ENCODE assay signal across 9 cellular contexts in genomic region chr3:14216257-14217048, GRCh38. TPM values are rescaled to one million over a fixed set of nuclear protein-coding genes. Genes with fewer than 3 reads are reported as not detected.
DNase-seq lines count a peak whose midpoint lies in the region; ATAC-seq, FAIRE-seq and TF ChIP-seq lines count a peak whose summit lies in the region.
"Had no signal": no experiment of that assay in that cellular context is flagged by ENCODE, and none has a peak within 500 bp of the region (broad histone marks: within the 10 kb centered on the region; RNA-seq: fewer than 3 reads in every experiment).

No MANE protein-coding gene starts in this region.

- no peak for TF ChIP-seq POLR2A in GM12891 (IDR thresholded peaks at IDR 0.05; ENCODE audit: low read depth, low read length)

- FAIRE-seq in GM12891 (lab: Jason Lieb, UNC), result no peak
- FAIRE-seq: TTC549 had no signal

- H3K27me3 Mint-ChIP-seq in T-helper 2 cell treated with Interferon-gamma antibody and Interleukin-4, amounts not matched to agents 5 μg/mL and 100 μg/mL, for 36 hours (ENCODE audit: low read depth), result peaks cover under 1% of the 10 kb centered on the region

- no peak overlapping the region for H3K4me3 ChIP-seq in HEK293 (ENCODE audit: low read depth, low read length)

- no peaks in the 10 kb centered on the region for H3K9me3 ChIP-seq in HEK293 (ENCODE audit: control insufficient read depth, insufficient read depth, low read depth, low read length)

- POLR2A ChIA-PET in HEK293 (lab: Yijun Ruan, JAX), result no interaction called here

- peaks cover 8% of the 10 kb centered on the region for H3K9me3 Mint-ChIP-seq in T-helper 2 cell treated with Interferon-gamma antibody and Interleukin-4, amounts not matched to agents 5 μg/mL and 100 μg/mL, for 36 hours

- no peaks in the 10 kb centered on the region for H3K36me3 Mint-ChIP-seq in T-helper 2 cell treated with Interferon-gamma antibody and Interleukin-4, amounts not matched to agents 5 μg/mL and 100 μg/mL, for 36 hours (ENCODE audit: low read depth)

- no peaks in the 10 kb centered on the region for H3K4me1 ChIP-seq in HEK293 (ENCODE audit: control insufficient read depth, insufficient read depth, low read length)

- peak overlapping the region; percentile 15 for H3K4me3 Mint-ChIP-seq in T-helper 2 cell treated with Interferon-gamma antibody and Interleukin-4, amounts not matched to agents 5 μg/mL and 100 μg/mL, for 36 hours

- CTCF ChIA-PET in HEK293 (lab: Yijun Ruan, JAX), result interaction anchor here (1.0 to 1.2 kb wide), 2 partner anchors 13 kb away, joined by 4 to 6 read pairs; no protein-coding TSS in a partner anchor

- no peaks in the 10 kb centered on the region for H3K36me3 ChIP-seq in HEK293 (ENCODE audit: control insufficient read depth in 2 of 2, insufficient read depth in 1 of 2, low read length in 2 of 2)

- H3K27ac ChIP-seq in HEK293 (ENCODE audit: extremely low read depth, low read depth, low read length), result no peak overlapping the region

- H3K27ac Mint-ChIP-seq in T-helper 2 cell treated with Interferon-gamma antibody and Interleukin-4, amounts not matched to agents 5 μg/mL and 100 μg/mL, for 36 hours, result no peak overlapping the region

- ATAC-seq in GM18517 (IDR thresholded peaks at IDR 0.05; ENCODE audit: unreplicated experiment), result no peak

- no peak for DNase-seq in T-helper 2 cell treated with Interferon-gamma antibody and Interleukin-4, amounts not matched to agents 5 μg/mL and 100 μg/mL, for 36 hours (ENCODE audit: low spot score)
- peak; percentile 54 to 85 for DNase-seq in dermis microvascular lymphatic vessel endothelial cell (ENCODE audit: low read depth in 2 of 2)
- peak; percentile 17 for DNase-seq in midbrain (lab: John Stamatoyannopoulos, UW)
- DNase-seq in stimulated activated naive CD4-positive, alpha-beta T cell (lab: John Stamatoyannopoulos, UW), result peak in 5 of 6 experiments; percentile 11 to 77 (median 53)
- DNase-seq in GM12891 (ENCODE audit: insufficient read length, low spot score), result no peak
- DNase-seq in SW 1271 (lab: John Stamatoyannopoulos, UW), result no peak

- H3K4me1 Mint-ChIP-seq in T-helper 2 cell treated with Interferon-gamma antibody and Interleukin-4, amounts not matched to agents 5 μg/mL and 100 μg/mL, for 36 hours (ENCODE audit: low read depth), result no peaks in the 10 kb centered on the region

- no peak for TF ChIP-seq CTCF in HEK293 (tag by site-specific recombination; IDR thresholded peaks at IDR 0.05)

TF ChIP-seq in HEK293, 187 proteins besides CTCF, POLR2A, EP300 and RAD21:
- TF ChIP-seq ZNF544 (tag by site-specific recombination; IDR thresholded peaks at IDR 0.05) (no peak), ZBTB17 (tag by site-specific recombination; IDR thresholded peaks at IDR 0.05) (0 out of 2 replicates have a peak, but pooled peaks have one; percentile 30)
TF ChIP-seq in HEK293: peak in this region for 1.

TF ChIP-seq in GM12891, 5 proteins besides CTCF, POLR2A, EP300 and RAD21:
- TF ChIP-seq TAF1 (IDR thresholded peaks at IDR 0.05; ENCODE audit: low read depth, low read length) (no peak), PAX5 (IDR thresholded peaks at IDR 0.05; ENCODE audit: insufficient read depth, low read length, severe bottlenecking) (no peak), POLR2AphosphoS5 (IDR thresholded peaks at IDR 0.05; ENCODE audit: low read depth, low read length) (no peak), POU2F2 (IDR thresholded peaks at IDR 0.05; ENCODE audit: low read depth, low read length) (no peak), SPI1 (IDR thresholded peaks at IDR 0.05; ENCODE audit: low read depth, low read length) (no peak)

RNA-seq across cellular contexts. Expression of gene LSM3, which starts 37.8 kb away (rescaled TPM):
- total RNA-seq in dermis microvascular lymphatic vessel endothelial cell, result 5.3 and 8.3 TPM in 2 replicates
- 21.3 TPM for polyA plus RNA-seq in GM12891 (2012; ENCODE audit: low read depth, missing spikeins)

RNA-seq across cellular contexts. Expression of gene XPC, which starts 38.1 kb away (rescaled TPM):
- 29.1 and 31.7 TPM in 2 replicates for total RNA-seq in dermis microvascular lymphatic vessel endothelial cell
- 23.6 TPM for polyA plus RNA-seq in GM12891 (2012; ENCODE audit: low read depth, missing spikeins)

Comparison
In these comparisons a context has a peak if more than half of its experiments do, and no peak if none do; other contexts are left out.
1. DNase-seq: peak in dermis microvascular lymphatic vessel endothelial cell (2 of 2), midbrain (single experiment) and stimulated activated naive CD4-positive, alpha-beta T cell (5 of 6); none in T-helper 2 cell treated with Interferon-gamma antibody and Interleukin-4, amounts not matched to agents 5 μg/mL and 100 μg/mL, for 36 hours (single experiment), GM12891 (single experiment) and SW 1271 (0 of 2).